Comparison of ENCODE assay signal across 1 cellular context in genomic region chr2:238502956-238503791, GRCh38.
TF ChIP-seq lines count a peak whose summit lies in the region.

No MANE protein-coding gene starts in this region.

TF ChIP-seq in H1, 55 proteins besides CTCF, POLR2A, EP300 and RAD21 (continued from another document):
- TF ChIP-seq MAX (IDR thresholded peaks at IDR 0.05) (no peak), POLR2AphosphoS5 (IDR thresholded peaks at IDR 0.05; ENCODE audit: low read depth, low read length) (no peak), JUND (IDR thresholded peaks at IDR 0.05; ENCODE audit: low read length) (no peak), YY1 (IDR thresholded peaks at IDR 0.05; ENCODE audit: low read depth, low read length) (no peak)
TF ChIP-seq in H1: peak in this region for 0.
